Comparison of ENCODE assay signal across 11 cellular contexts in the genomic region with DNA sequence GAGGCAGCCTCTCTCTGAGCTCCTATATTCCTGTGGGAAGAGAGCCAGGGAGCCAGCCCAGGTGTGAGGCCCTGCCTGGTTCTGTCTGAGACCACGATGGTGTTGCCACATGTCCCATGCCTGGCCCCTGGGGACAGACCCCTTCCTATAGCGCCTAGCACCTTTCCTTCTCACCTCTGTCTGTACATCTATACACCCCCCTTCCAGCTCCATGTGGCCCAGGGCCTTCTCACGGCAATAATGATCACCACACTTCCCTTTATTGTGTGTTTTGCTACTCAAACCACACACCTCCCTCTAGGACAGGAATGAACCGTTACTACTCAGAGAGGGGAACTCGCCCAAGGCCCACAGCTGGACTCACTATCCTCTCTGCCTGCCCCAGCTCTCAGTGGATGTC. TPM values are rescaled to one million over a fixed set of nuclear protein-coding genes. Genes with fewer than 3 reads are reported as not detected.
DNase-seq lines count a peak whose midpoint lies in the region; ATAC-seq and TF ChIP-seq lines count a peak whose summit lies in the region.
"Had no signal": no experiment of that assay in that cellular context is flagged by ENCODE, and none has a peak within 500 bp of the region (broad histone marks: within the 10 kb centered on the region; RNA-seq: fewer than 3 reads in every experiment).

No MANE protein-coding gene starts in this region.

- peak overlapping the region in 2 of 10 donors; percentile 9 to 33 for H3K4me3 Mint-ChIP-seq in naive thymus-derived CD8-positive, alpha-beta T cell

- POLR2A ChIA-PET in naive thymus-derived CD8-positive, alpha-beta T cell (lab: Charles Lee), result interaction anchor here (1.5 kb wide), 1 partner anchor 10 kb away, joined by 5 read pairs; no protein-coding TSS in a partner anchor

- in situ Hi-C loops in GM13977 (cut with MboI; ENCODE audit: low pct_unique_long_range_greater_than_20kb, low sequenced_read_pairs, unreplicated experiment), result no loop called here

- H3K36me3 Mint-ChIP-seq in naive thymus-derived CD8-positive, alpha-beta T cell, result peaks cover 0 to 5% (median 2%) of the 10 kb centered on the region in 3 donors

- peak; percentile 43 for ATAC-seq in GM21723 (IDR thresholded peaks at IDR 0.05; ENCODE audit: unreplicated experiment)
- no peak for ATAC-seq in naive thymus-derived CD8-positive, alpha-beta T cell
- ATAC-seq: left lobe of liver had no signal

- H3K27me3 Mint-ChIP-seq in naive thymus-derived CD8-positive, alpha-beta T cell, result no peaks in the 10 kb centered on the region

- peaks cover 0 to 2% (median 0%) of the 10 kb centered on the region in 9 donors for H3K9me3 Mint-ChIP-seq in naive thymus-derived CD8-positive, alpha-beta T cell

- TF ChIP-seq CTCF in NB4 (IDR thresholded peaks at IDR 0.05; ENCODE audit: low read depth, low read length), result no peak
- TF ChIP-seq CTCF in GM13977 (IDR thresholded peaks at IDR 0.05; ENCODE audit: extremely low read depth, insufficient read depth, missing control alignments), result no peak

- peak overlapping the region in 7 of 10 donors; percentile 3 to 88 (median 69) for H3K27ac Mint-ChIP-seq in naive thymus-derived CD8-positive, alpha-beta T cell

- no peak overlapping the region for H3K4me3 ChIP-seq in NB4 (ENCODE audit: low read depth, low read length)

- DNase-seq in NOMO-1 treated with DMSO at 0.1 percent for 48 hours (lab: John Stamatoyannopoulos, UW; ENCODE audit: unreplicated experiment) (peak; percentile 29), NOMO-1 treated with dmso at 0.1 percent for 144 hours (lab: John Stamatoyannopoulos, UW; ENCODE audit: unreplicated experiment) (no peak), NB4 (ENCODE audit: low read depth) (peak; percentile 75), GM13977 (ENCODE audit: low spot score) (no peak), OCI-M2 (lab: John Stamatoyannopoulos, UW; ENCODE audit: unreplicated experiment) (no peak)
- no peak for DNase-seq in naive thymus-derived CD8-positive, alpha-beta T cell
- no peak for DNase-seq in stimulated activated CD4-positive, alpha-beta T cell treated with anti-CD3 and anti-CD28 coated beads, Interleukin-15, amount 100 ng/mL, for 24 hours
- DNase-seq: activated CD4-positive, alpha-beta T cell treated with anti-CD3 and anti-CD28 coated beads for 1 hour; NK-92 treated with Interleukin-12 subunit alpha and Interleukin-12 subunit beta, amount 100 ng/mL, for 24 hours had no signal

- TF ChIP-seq POLR2A in NB4 (IDR thresholded peaks at IDR 0.05; ENCODE audit: extremely low read depth, insufficient read length), result no peak

- peaks cover 22 to 61% (median 51%) of the 10 kb centered on the region in 4 donors for H3K4me1 Mint-ChIP-seq in naive thymus-derived CD8-positive, alpha-beta T cell

RNA-seq across cellular contexts. Expression of a gene that starts 12.8 kb away (rescaled TPM):
- total RNA-seq in naive thymus-derived CD8-positive, alpha-beta T cell, result 10 to 100 TPM; 24.1 to 28.7 TPM
- 10 to 100 TPM; 21.1 to 29.9 (median 21.1) TPM for polyA plus RNA-seq in naive thymus-derived CD8-positive, alpha-beta T cell

Comparison
In these comparisons a context has a peak if more than half of its experiments do, and no peak if none do; other contexts are left out.
1. DNase-seq: peak in NOMO-1 treated with DMSO at 0.1 percent for 48 hours (single experiment) and NB4 (single experiment); none in NOMO-1 treated with dmso at 0.1 percent for 144 hours (single experiment), naive thymus-derived CD8-positive, alpha-beta T cell (0 of 10), stimulated activated CD4-positive, alpha-beta T cell treated with anti-CD3 and anti-CD28 coated beads, Interleukin-15, amount 100 ng/mL, for 24 hours (single experiment), GM13977 (single experiment) and OCI-M2 (single experiment).